ENCODE assay signal across 17 cellular contexts in the genomic region with DNA sequence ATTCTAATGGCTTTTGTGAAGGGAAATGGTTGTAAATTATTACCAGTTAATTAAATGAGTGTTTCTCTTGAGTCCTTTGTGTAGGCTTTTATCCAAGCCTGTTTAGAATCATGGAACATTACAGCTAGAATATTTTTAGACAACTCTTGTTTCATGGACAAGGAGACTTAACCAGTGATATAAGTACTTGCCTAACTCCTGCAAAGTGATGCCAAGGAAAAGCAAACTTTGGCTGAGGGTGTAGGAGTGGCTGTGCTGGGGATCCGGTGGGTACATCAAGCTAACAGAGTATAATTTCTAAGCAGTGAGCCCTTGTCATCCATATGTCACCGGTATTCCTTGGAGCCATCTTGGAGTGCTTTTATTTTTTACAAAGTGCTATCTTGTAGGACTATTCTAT.
A peak's percentile ranks its signal among the peaks of the same experiment; 100 is the strongest.
DNase-seq lines count a peak whose midpoint lies in the region; ATAC-seq, FAIRE-seq and TF ChIP-seq lines count a peak whose summit lies in the region.
"Had no signal": no experiment of that assay in that cellular context is flagged by ENCODE, and none has a peak within 500 bp of the region (broad histone marks: within the 10 kb centered on the region; RNA-seq: fewer than 3 reads in every experiment).

No MANE protein-coding gene starts in this region.

- H3K36me3 ChIP-seq in keratinocyte (ENCODE audit: control insufficient read depth in 2 of 2, extremely low read depth in 1 of 2, insufficient read depth in 2 of 2, low read length in 2 of 2) (no peaks in the 10 kb centered on the region), right lobe of liver (no peaks in the 10 kb centered on the region)
- H3K36me3 ChIP-seq: SJCRH30 had no signal

- H3K9me3 ChIP-seq in keratinocyte (ENCODE audit: control insufficient read depth, low read depth, low read length) (no peaks in the 10 kb centered on the region), right lobe of liver (no peaks in the 10 kb centered on the region)
- H3K9me3 ChIP-seq: SJCRH30 had no signal

- H3K9me3 Mint-ChIP-seq in natural killer cell treated with Interleukin-12 subunit alpha and Interleukin-12 subunit beta and Interleukin-15 and Interleukin-18, amount 100 ng/mL, for 72 hours = no peaks in the 10 kb centered on the region
- H3K9me3 Mint-ChIP-seq in natural killer cell = no peaks in the 10 kb centered on the region
- H3K9me3 Mint-ChIP-seq: CD8-positive, alpha-beta memory T cell; H9 had no signal

- H3K4me2 ChIP-seq in keratinocyte (ENCODE audit: control insufficient read depth, extremely low read depth, insufficient read depth, low read depth, low read length) = no peak overlapping the region
- H3K4me2 ChIP-seq: PC-9 had no signal

- FAIRE-seq in keratinocyte (lab: Jason Lieb, UNC) = peak; percentile 9
- FAIRE-seq: D721Med had no signal

- peak overlapping the region; percentile 75 for H3K4me3 Mint-ChIP-seq in natural killer cell treated with Interleukin-12 subunit alpha and Interleukin-12 subunit beta and Interleukin-15 and Interleukin-18, amount 100 ng/mL, for 72 hours
- H3K4me3 Mint-ChIP-seq in natural killer cell = no peak overlapping the region
- H3K4me3 Mint-ChIP-seq: H9 had no signal

- H3K9ac ChIP-seq in keratinocyte (ENCODE audit: control insufficient read depth, extremely low read depth, insufficient read depth, low read length) = no peak overlapping the region

- intact Hi-C loops in natural killer cell (cut with micrococcal nuclease) (no loop called here), right lobe of liver (cut with DNase I) (no loop called here)

- peaks cover 21% of the 10 kb centered on the region for H3K4me1 ChIP-seq in keratinocyte (ENCODE audit: control insufficient read depth, extremely low read depth, insufficient read depth, low read length)
- no peaks in the 10 kb centered on the region for H3K4me1 ChIP-seq in right lobe of liver
- H3K4me1 ChIP-seq: SJCRH30 had no signal

- peaks cover 5% of the 10 kb centered on the region for H3K36me3 Mint-ChIP-seq in natural killer cell treated with Interleukin-12 subunit alpha and Interleukin-12 subunit beta and Interleukin-15 and Interleukin-18, amount 100 ng/mL, for 72 hours
- H3K36me3 Mint-ChIP-seq in natural killer cell = no peaks in the 10 kb centered on the region

- dilution Hi-C loops in keratinocyte (cut with MboI; ENCODE audit: extremely low pct_ligation_motif_present, low sequenced_read_pairs) = no loop called here

- H3K79me2 ChIP-seq in keratinocyte (ENCODE audit: control insufficient read depth, insufficient read depth, low read length) = peaks cover 7% of the 10 kb centered on the region

- no peak overlapping the region for H2AFZ ChIP-seq in keratinocyte (ENCODE audit: control insufficient read depth, low read length)
- H2AFZ ChIP-seq: PC-9 had no signal

- no peaks in the 10 kb centered on the region for H3K9me1 ChIP-seq in keratinocyte (ENCODE audit: control insufficient read depth, extremely low read depth, insufficient read depth, low read length)

- H3K27me3 Mint-ChIP-seq in natural killer cell treated with Interleukin-12 subunit alpha and Interleukin-12 subunit beta and Interleukin-15 and Interleukin-18, amount 100 ng/mL, for 72 hours = no peaks in the 10 kb centered on the region
- H3K27me3 Mint-ChIP-seq in natural killer cell (ENCODE audit: low read depth in 2 of 2) = no peaks in the 10 kb centered on the region
- H3K27me3 Mint-ChIP-seq: CD8-positive, alpha-beta memory T cell had no signal

- 0 out of 2 replicates have a peak overlapping the region, but pooled peaks have one; percentile 14 for H3K4me3 ChIP-seq in LNCaP clone FGC (ENCODE audit: low read depth, low read length)
- no peak overlapping the region for H3K4me3 ChIP-seq in keratinocyte (ENCODE audit: control insufficient read depth in 2 of 3, extremely low read depth in 1 of 3, insufficient read depth in 2 of 3, low read depth in 1 of 3, low read length in 3 of 3)
- no peak overlapping the region for H3K4me3 ChIP-seq in right lobe of liver
- H3K4me3 ChIP-seq: PC-9, SJCRH30 had no signal

- H3K27me3 ChIP-seq in keratinocyte (ENCODE audit: control insufficient read depth, extremely low read depth, insufficient read depth, low read length) (no peaks in the 10 kb centered on the region), right lobe of liver (no peaks in the 10 kb centered on the region)
- H3K27me3 ChIP-seq: SJCRH30 had no signal

- no peaks in the 10 kb centered on the region for H4K20me1 ChIP-seq in keratinocyte (ENCODE audit: control insufficient read depth, extremely low read depth, insufficient read depth, low read length)

- no peak overlapping the region for H3K27ac Mint-ChIP-seq in natural killer cell treated with Interleukin-12 subunit alpha and Interleukin-12 subunit beta and Interleukin-15 and Interleukin-18, amount 100 ng/mL, for 72 hours
- H3K27ac Mint-ChIP-seq in natural killer cell = no peak overlapping the region
- H3K27ac Mint-ChIP-seq: H9 had no signal

- TF ChIP-seq POLR2A in right lobe of liver (IDR thresholded peaks at IDR 0.05) = no peak

- H3K27ac ChIP-seq in keratinocyte (ENCODE audit: control insufficient read depth, insufficient read depth, low read length) (no peak overlapping the region), right lobe of liver (no peak overlapping the region)
- H3K27ac ChIP-seq: PC-9, SJCRH30 had no signal

- peaks cover 0 to 42% of the 10 kb centered on the region in 2 donors for H3K4me1 Mint-ChIP-seq in natural killer cell treated with Interleukin-12 subunit alpha and Interleukin-12 subunit beta and Interleukin-15 and Interleukin-18, amount 100 ng/mL, for 72 hours (ENCODE audit: low read depth in 2 of 2)
- no peaks in the 10 kb centered on the region for H3K4me1 Mint-ChIP-seq in natural killer cell

- 90% methylated on average over 2 of the region's 2 CpGs for WGBS in right lobe of liver (ENCODE audit: insufficient coverage, low coverage, low lambda C conversion rate, missing lambda C conversion rate)

- no peak for DNase-seq in natural killer cell treated with Interleukin-12 subunit alpha and Interleukin-12 subunit beta and Interleukin-15 and Interleukin-18, amount 100 ng/mL, for 72 hours (ENCODE audit: low spot score)
- DNase-seq in natural killer cell (no peak), LNCaP clone FGC (ENCODE audit: low read depth) (no peak), keratinocyte (ENCODE audit: low read depth, low spot score) (no peak), right lobe of liver (no peak), NCI-H446 treated with DMSO at 0.1 percent for 48 hours (lab: John Stamatoyannopoulos, UW) (no peak)
- DNase-seq: ACHN; CD8-positive, alpha-beta memory T cell; DMS79 treated with DMSO at 0.1 percent for 48 hours; H9; NCI-H1436; NCI-H2081; NCI-H510A treated with DMSO at 0.1 percent for 48 hours; PC-9; SJCRH30 had no signal

- no peak for TF ChIP-seq CTCF in natural killer cell (IDR thresholded peaks at IDR 0.05)
- TF ChIP-seq CTCF in LNCaP clone FGC (IDR thresholded peaks at IDR 0.05; ENCODE audit: control insufficient read depth, extremely low read depth, insufficient read depth) = no peak
- TF ChIP-seq CTCF in keratinocyte (optimal IDR thresholded peaks at IDR 0.05 in 1 of 3, IDR thresholded peaks at IDR 0.05 in 1 of 3, conservative IDR thresholded peaks at IDR 0.05 in 1 of 3; ENCODE audit: extremely low read depth in 1 of 3, insufficient read depth in 2 of 3, low read length in 3 of 3) = no peak
- no peak for TF ChIP-seq CTCF in right lobe of liver (IDR thresholded peaks at IDR 0.05)

- no peak for ATAC-seq in natural killer cell treated with Interleukin-12 subunit alpha and Interleukin-12 subunit beta and Interleukin-15 and Interleukin-18, amount 100 ng/mL, for 72 hours
- ATAC-seq in natural killer cell (no peak), GM18907 (IDR thresholded peaks at IDR 0.05; ENCODE audit: unreplicated experiment) (no peak), right lobe of liver (no peak)
